ENCODE assay signal across 9 cellular contexts in the genomic region with DNA sequence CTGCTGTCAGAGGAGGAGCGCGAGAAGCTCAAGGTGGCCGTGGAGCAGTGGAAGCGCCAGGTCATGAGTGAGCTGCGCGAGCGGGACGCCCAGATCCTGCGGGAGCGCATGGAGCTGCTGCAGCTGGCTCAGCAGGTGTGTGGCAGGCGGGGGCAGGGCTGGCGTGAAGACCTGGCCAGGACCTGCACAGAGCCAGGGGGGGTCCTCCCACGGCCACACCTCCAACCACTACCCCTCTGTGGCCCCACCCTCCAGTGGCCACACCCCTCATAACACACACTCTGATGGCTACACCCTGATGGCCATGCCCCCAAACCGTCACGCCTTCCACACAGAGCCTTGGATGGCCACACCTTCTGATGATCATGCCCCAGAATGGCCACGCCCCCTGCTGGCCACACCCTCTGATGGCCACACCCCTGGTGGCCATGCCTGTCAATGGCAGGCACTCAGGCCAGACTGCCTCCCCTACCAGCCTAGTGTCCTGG. TPM values are rescaled to one million over a fixed set of nuclear protein-coding genes. Genes with fewer than 3 reads are reported as not detected.
DNase-seq lines count a peak whose midpoint lies in the region; ATAC-seq and TF ChIP-seq lines count a peak whose summit lies in the region.
"Had no signal": no experiment of that assay in that cellular context is flagged by ENCODE, and none has a peak within 500 bp of the region (broad histone marks: within the 10 kb centered on the region; RNA-seq: fewer than 3 reads in every experiment).

No MANE protein-coding gene starts in this region.

- no peaks in the 10 kb centered on the region for H3K36me3 ChIP-seq in BLaER1 treated with 17β-estradiol and CSF1 and Interleukin-3, amounts not matched to agents 10 nM and 100 nM
- H3K36me3 ChIP-seq in HUES64 (ENCODE audit: insufficient read depth, low read length) (no peaks in the 10 kb centered on the region), testis (ENCODE audit: low read depth, missing control alignments) (no peaks in the 10 kb centered on the region)

- H3K4me1 ChIP-seq in BLaER1 treated with 17β-estradiol and CSF1 and Interleukin-3, amounts not matched to agents 10 nM and 100 nM: peaks cover 51 to 76% (median 68%) of the 10 kb centered on the region in 10 experiments
- H3K4me1 ChIP-seq in HUES64 (ENCODE audit: insufficient read depth, low read length) (no peaks in the 10 kb centered on the region), right cardiac atrium (ENCODE audit: control insufficient read depth, insufficient read depth, low read length) (peaks cover 10% of the 10 kb centered on the region), testis (peaks cover 12% of the 10 kb centered on the region)

- TF ChIP-seq CTCF in testis (IDR thresholded peaks at IDR 0.05): peak; percentile 11 to 23 (median 15)

- H3K27ac ChIP-seq in BLaER1 treated with 17β-estradiol and CSF1 and Interleukin-3, amounts not matched to agents 10 nM and 100 nM: peak overlapping the region in 3 of 11 experiments; percentile 17 to 41 (median 33); a peak in 3 of 22 replicates
- no peak overlapping the region for H3K27ac ChIP-seq in HUES64 (ENCODE audit: low read depth, low read length)
- no peak overlapping the region for H3K27ac ChIP-seq in right cardiac atrium (ENCODE audit: low read length)
- no peak overlapping the region for H3K27ac ChIP-seq in testis
- H3K27ac ChIP-seq: skin epidermis had no signal

- no peaks in the 10 kb centered on the region for H3K9me3 ChIP-seq in BLaER1 treated with 17β-estradiol and CSF1 and Interleukin-3, amounts not matched to agents 10 nM and 100 nM (replicated peaks in 1 of 11)
- H3K9me3 ChIP-seq in HUES64 (ENCODE audit: insufficient read depth, low read depth, low read length) (no peaks in the 10 kb centered on the region), right cardiac atrium (ENCODE audit: control insufficient read depth, low read length) (no peaks in the 10 kb centered on the region), testis (no peaks in the 10 kb centered on the region)

- peaks cover 0 to 34% (median 7%) of the 10 kb centered on the region in 11 experiments; a peak in 11 of 22 replicates for H3K27me3 ChIP-seq in BLaER1 treated with 17β-estradiol and CSF1 and Interleukin-3, amounts not matched to agents 10 nM and 100 nM
- H3K27me3 ChIP-seq in HUES64 (ENCODE audit: insufficient read depth, low read length) (no peaks in the 10 kb centered on the region), right cardiac atrium (ENCODE audit: control insufficient read depth, insufficient read depth) (no peaks in the 10 kb centered on the region), testis (no peaks in the 10 kb centered on the region)

- ATAC-seq in GM18511 (IDR thresholded peaks at IDR 0.05; ENCODE audit: unreplicated experiment): peak; percentile 60
- peak; percentile 50 to 69 for ATAC-seq in right cardiac atrium

- H4K20me1 ChIP-seq in BLaER1 treated with 17β-estradiol and CSF1 and Interleukin-3, amounts not matched to agents 10 nM and 100 nM: peaks cover 0 to 16% (median 0%) of the 10 kb centered on the region in 11 experiments; a peak in 8 of 22 replicates

- H3K4me3 ChIP-seq in BLaER1 treated with 17β-estradiol and CSF1 and Interleukin-3, amounts not matched to agents 10 nM and 100 nM: peak overlapping the region in 5 of 10 experiments; percentile 18 to 36 (median 33); a peak in 6 of 20 replicates
- H3K4me3 ChIP-seq in HUES64 (ENCODE audit: low read length): peak overlapping the region; percentile 36
- H3K4me3 ChIP-seq in right cardiac atrium (ENCODE audit: low read length): no peak overlapping the region
- H3K4me3 ChIP-seq in testis: no peak overlapping the region
- H3K4me3 ChIP-seq: skin epidermis had no signal

- in situ Hi-C loops in G401 (cut with HindIII; ENCODE audit: low sequenced_read_pairs): no loop called here

- H3K4me2 ChIP-seq in BLaER1 treated with 17β-estradiol and CSF1 and Interleukin-3, amounts not matched to agents 10 nM and 100 nM: peak overlapping the region; percentile 72 to 97 (median 88)

- intact Hi-C loops in right cardiac atrium (cut with DNase I): no loop called here
- intact Hi-C loops in testis (cut with DNase I; ENCODE audit: low total_unique reads): no loop called here

- TF ChIP-seq POLR2A in testis (IDR thresholded peaks at IDR 0.05): no peak

- peak overlapping the region in 4 of 11 experiments; percentile 24 to 56 (median 43); a peak in 7 of 22 replicates for H3K9ac ChIP-seq in BLaER1 treated with 17β-estradiol and CSF1 and Interleukin-3, amounts not matched to agents 10 nM and 100 nM
- H3K9ac ChIP-seq in HUES64 (ENCODE audit: low read depth, low read length): no peak overlapping the region

- DNase-seq in T-helper 9 cell (peak; percentile 23), right cardiac atrium (peak in 2 of 3 donors; percentile 69 to 72), testis (no peak), AML-193 (lab: John Stamatoyannopoulos, UW) (no peak), G401 (ENCODE audit: low spot score) (no peak)

- WGBS in HUES64: 26% methylated on average over 16 of the region's 16 CpGs
- WGBS in right cardiac atrium: 54% methylated on average over 16 of the region's 16 CpGs
- WGBS in testis, 2 donors: 68 to 77% methylated on average over 5 to 16 of the region's 16 CpGs

RNA-seq across cellular contexts. Expression of gene DPYSL4, which starts 23.4 kb away (rescaled TPM):
- 12.7 TPM for polyA plus RNA-seq in HUES64 (2013, experiment 1 of 2)
- 16.2 TPM for polyA plus RNA-seq in HUES64 (2013, experiment 2 of 2)
- total RNA-seq in right cardiac atrium (10 to 100 TPM in 1 of 4 donors, 1 to 10 TPM in 3; 1.9 to 13.8 (median 5.6) TPM), testis (10 to 100 TPM; 11.7 to 21.0 TPM)
- polyA plus RNA-seq in right cardiac atrium (11.0 TPM), testis (ENCODE audit: insufficient read depth, low read depth, low replicate concordance) (13.9 TPM)
- total RNA-seq in G401 (2014; rRNA removed; shearing (Covaris generic)): 4.9 and 6.0 TPM in 2 replicates

Comparison
In these comparisons a context has a peak if more than half of its experiments do, and no peak if none do; other contexts are left out.
1. DNase-seq: peak in T-helper 9 cell (single experiment) and right cardiac atrium (2 of 3); none in testis (single experiment), AML-193 (0 of 2) and G401 (single experiment).